In the genomic region with DNA sequence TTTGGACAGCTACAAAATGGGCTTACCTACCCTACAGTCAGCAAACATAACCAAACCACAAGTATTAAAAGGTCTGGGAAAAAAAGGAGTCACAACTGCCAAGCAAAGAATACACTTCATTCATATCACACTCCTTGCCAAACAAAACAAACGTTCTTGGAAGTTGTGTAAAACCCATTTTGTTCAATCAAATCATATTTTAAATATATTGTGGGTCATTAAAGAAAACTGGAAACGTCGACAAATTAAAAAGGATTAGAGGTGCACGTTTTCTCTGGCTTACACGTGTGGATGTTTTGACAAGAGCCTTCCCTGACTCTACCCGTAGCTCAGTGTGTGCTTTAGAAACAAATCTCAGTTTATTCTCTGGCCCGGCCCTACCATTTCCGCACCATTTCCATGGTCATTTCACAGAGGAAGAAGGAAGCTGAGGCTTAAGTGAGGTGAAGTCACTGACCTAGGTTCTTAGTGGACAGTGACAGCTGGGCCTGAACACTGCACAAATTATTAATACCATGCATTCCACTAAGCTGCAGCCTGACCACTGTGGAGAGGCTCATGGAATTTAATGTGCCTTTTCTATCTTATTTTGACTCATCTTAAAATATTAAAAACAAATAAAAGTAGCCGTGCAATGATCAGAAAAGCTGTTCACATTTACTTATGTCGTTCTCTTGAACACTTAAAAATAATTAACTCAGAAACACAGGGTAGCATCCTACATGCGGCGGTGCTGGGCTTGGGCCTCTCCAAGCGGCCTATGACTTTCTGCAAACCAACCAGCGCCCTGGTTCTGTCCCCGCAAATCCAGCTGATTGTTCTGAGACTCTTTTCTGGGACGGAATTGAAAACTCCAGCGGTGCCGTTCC, we compare ENCODE assay signal across 8 cellular contexts. TPM values are rescaled to one million over a fixed set of nuclear protein-coding genes. Genes with fewer than 3 reads are reported as not detected.
DNase-seq lines count a peak whose midpoint lies in the region; ATAC-seq and TF ChIP-seq lines count a peak whose summit lies in the region.

No MANE protein-coding gene starts in this region.

- H3K4me2 ChIP-seq in OCI-LY3 (ENCODE audit: low read length) = peak overlapping the region; percentile 90

- peak overlapping the region; percentile 80 for H3K9ac ChIP-seq in OCI-LY3 (ENCODE audit: low read length)

- peak overlapping the region; percentile 72 for H2AFZ ChIP-seq in OCI-LY3 (ENCODE audit: low read depth, low read length)

- H3K27ac ChIP-seq in OCI-LY3 (ENCODE audit: low read length) (no peak overlapping the region), ectodermal cell (ENCODE audit: insufficient read depth, low read depth, low read length, poor library complexity, severe bottlenecking) (no peak overlapping the region), vagina (peak overlapping the region; percentile 82)

- intact Hi-C loops in mucosa of descending colon (cut with DNase I, micrococcal nuclease) (no loop called here), vagina (cut with DNase I) (no loop called here)

- 40 to 46% methylated on average over 17 to 18 of the region's 18 CpGs for WGBS in ectodermal cell, 2 experiments

- DNase-seq in mucosa of descending colon (peak in 1 of 3 donors; percentile 16), vagina (ENCODE audit: extremely low spot score in 2 of 2) (no peak), NCI-H526 (lab: John Stamatoyannopoulos, UW) (no peak)

- no peak for TF ChIP-seq POLR2A in vagina (IDR thresholded peaks at IDR 0.05)

- no peaks in the 10 kb centered on the region for H3K79me2 ChIP-seq in OCI-LY3 (ENCODE audit: low read length)

- H3K9me3 ChIP-seq in OCI-LY3 (ENCODE audit: insufficient read depth, low read length) = no peaks in the 10 kb centered on the region
- H3K9me3 ChIP-seq in ectodermal cell (ENCODE audit: control insufficient read depth, low read length) = no peaks in the 10 kb centered on the region
- H3K9me3 ChIP-seq in mucosa of descending colon = no peaks in the 10 kb centered on the region
- no peaks in the 10 kb centered on the region for H3K9me3 ChIP-seq in vagina

- H3K4me1 ChIP-seq in OCI-LY3 (ENCODE audit: low read length) = peaks cover 32% of the 10 kb centered on the region
- peaks cover 11% of the 10 kb centered on the region for H3K4me1 ChIP-seq in ectodermal cell (ENCODE audit: control insufficient read depth, insufficient read depth, low read length)
- peaks cover 5% of the 10 kb centered on the region for H3K4me1 ChIP-seq in mucosa of descending colon (ENCODE audit: low read depth)
- H3K4me1 ChIP-seq in vagina = peaks cover 26% of the 10 kb centered on the region

- H3K27me3 ChIP-seq in OCI-LY3 (ENCODE audit: low read depth, low read length) (peaks cover 7% of the 10 kb centered on the region), ectodermal cell (ENCODE audit: control insufficient read depth, insufficient read depth, low read length, poor library complexity, severe bottlenecking) (no peaks in the 10 kb centered on the region), vagina (no peaks in the 10 kb centered on the region)

- no peaks in the 10 kb centered on the region for H4K20me1 ChIP-seq in OCI-LY3 (ENCODE audit: insufficient read depth, low read length)

- ATAC-seq in mucosa of descending colon (peak; percentile 32), HG02798 (IDR thresholded peaks at IDR 0.05; ENCODE audit: poor library complexity, unreplicated experiment) (no peak), GM18502 (IDR thresholded peaks at IDR 0.05; ENCODE audit: poor library complexity, unreplicated experiment) (no peak)

- H3K4me3 ChIP-seq in GM08714 (ENCODE audit: low read length) (peak overlapping the region; percentile 70), OCI-LY3 (ENCODE audit: low read length) (peak overlapping the region; percentile 97), ectodermal cell (ENCODE audit: insufficient read depth, low read depth, low read length) (peak overlapping the region; percentile 88), mucosa of descending colon (peak overlapping the region; percentile 31), vagina (peak overlapping the region; percentile 66 to 84)

- TF ChIP-seq CTCF in OCI-LY3 (IDR thresholded peaks at IDR 0.05; ENCODE audit: low read depth, low read length) (no peak), mucosa of descending colon (IDR thresholded peaks at IDR 0.05) (no peak), vagina (IDR thresholded peaks at IDR 0.05) (no peak)

- H3K36me3 ChIP-seq in OCI-LY3 (replicated peaks; ENCODE audit: low read depth, low read length) = no peaks in the 10 kb centered on the region
- no peaks in the 10 kb centered on the region for H3K36me3 ChIP-seq in ectodermal cell (ENCODE audit: control insufficient read depth, insufficient read depth, low read length)
- H3K36me3 ChIP-seq in mucosa of descending colon (ENCODE audit: low read depth) = no peaks in the 10 kb centered on the region
- H3K36me3 ChIP-seq in vagina = no peaks in the 10 kb centered on the region

RNA-seq across cellular contexts. Expression of gene CEP112, which starts 1.0 kb away (rescaled TPM):
- polyA plus RNA-seq in ectodermal cell (2013, experiment 1 of 4) = 12.1 TPM
- 14.1 TPM for polyA plus RNA-seq in ectodermal cell (2013, experiment 2 of 4)
- polyA plus RNA-seq in ectodermal cell (2013, experiment 3 of 4) = 12.4 TPM
- 11.1 TPM for polyA plus RNA-seq in ectodermal cell (2013, experiment 4 of 4)
- total RNA-seq in mucosa of descending colon (10 to 100 TPM in 1 of 3 donors, 1 to 10 TPM in 2; 6.3 to 18.5 (median 7.0) TPM), vagina (20.1 TPM)

RNA-seq across cellular contexts. Expression of gene APOH, which starts 38.2 kb away (rescaled TPM):
- polyA plus RNA-seq in ectodermal cell (2013, experiment 1 of 4) = not detected
- not detected for polyA plus RNA-seq in ectodermal cell (2013, experiment 2 of 4)
- not detected for polyA plus RNA-seq in ectodermal cell (2013, experiment 3 of 4)
- not detected for polyA plus RNA-seq in ectodermal cell (2013, experiment 4 of 4)
- under 1 TPM in 2 of 3 donors, not detected in 1; 0.69 to 0.92 TPM for total RNA-seq in mucosa of descending colon
- not detected for total RNA-seq in vagina

Comparison
In these comparisons a context has a peak if more than half of its experiments do, and no peak if none do; other contexts are left out.
1. H3K4me3 ChIP-seq: peak in every context shown above with its lines; median percentile 97 in OCI-LY3; 88 in ectodermal cell; 75 in vagina; 70 in GM08714; 31 in mucosa of descending colon.